In genomic region chr5:33806736-33807442, GRCh38 we compare ENCODE assay signal across 13 cellular contexts.
DNase-seq lines count a peak whose midpoint lies in the region; ATAC-seq, FAIRE-seq and TF ChIP-seq lines count a peak whose summit lies in the region.
"Had no signal": no experiment of that assay in that cellular context is flagged by ENCODE, and none has a peak within 500 bp of the region (broad histone marks: within the 10 kb centered on the region; RNA-seq: fewer than 3 reads in every experiment).

No MANE protein-coding gene starts in this region.

- H3K9me2 ChIP-seq in hepatocyte (replicated peaks; ENCODE audit: insufficient read depth) = no peaks in the 10 kb centered on the region

- H3K9me3 Mint-ChIP-seq in astrocyte (ENCODE audit: unreplicated experiment) = no peaks in the 10 kb centered on the region

- TF ChIP-seq CTCF in AG09309 (IDR thresholded peaks at IDR 0.05; ENCODE audit: control insufficient read depth, insufficient read depth, low read depth, low read length, missing control alignments) (no peak), astrocyte (IDR thresholded peaks at IDR 0.05; ENCODE audit: insufficient read depth, low read depth, low read length) (no peak), hepatocyte (IDR thresholded peaks at IDR 0.05; ENCODE audit: poor library complexity) (no peak), stomach (IDR thresholded peaks at IDR 0.05) (no peak)

- H3K4me2 ChIP-seq in astrocyte (ENCODE audit: low read length) (peak overlapping the region; percentile 72), hepatocyte (peak overlapping the region; percentile 36)

- peak overlapping the region; percentile 82 for H3K27ac Mint-ChIP-seq in astrocyte (ENCODE audit: unreplicated experiment)

- no peak overlapping the region for H2AFZ ChIP-seq in astrocyte (ENCODE audit: low read depth, low read length)
- no peak overlapping the region for H2AFZ ChIP-seq in hepatocyte

- peaks cover 13% of the 10 kb centered on the region for H3K36me3 Mint-ChIP-seq in astrocyte (ENCODE audit: low read depth, unreplicated experiment)

- peak overlapping the region; percentile 60 for H3K9ac ChIP-seq in astrocyte (ENCODE audit: low read length)

- H3K27ac ChIP-seq in astrocyte (ENCODE audit: low read depth, low read length) = peak overlapping the region; percentile 84
- peak overlapping the region; percentile 52 for H3K27ac ChIP-seq in hepatocyte
- H3K27ac ChIP-seq in stomach = no peak overlapping the region

- H3K27me3 Mint-ChIP-seq in astrocyte (ENCODE audit: low read depth, unreplicated experiment) = no peaks in the 10 kb centered on the region

- H3K4me3 ChIP-seq in AG09309 (ENCODE audit: control insufficient read depth, low read depth, low read length) (no peak overlapping the region), astrocyte (ENCODE audit: insufficient read depth, low read depth, low read length) (no peak overlapping the region), hepatocyte (no peak overlapping the region), stomach (no peak overlapping the region)

- no peak for TF ChIP-seq EP300 in stomach (IDR thresholded peaks at IDR 0.05)

- no peaks in the 10 kb centered on the region for H4K20me1 ChIP-seq in astrocyte (ENCODE audit: insufficient read depth, low read length)
- H4K20me1 ChIP-seq in hepatocyte (ENCODE audit: insufficient read depth, poor library complexity, severe bottlenecking) = no peaks in the 10 kb centered on the region

- intact Hi-C loops in stomach (cut with DNase I; ENCODE audit: low total_unique reads) = no loop called here

- peak overlapping the region; percentile 42 for H3K4me3 Mint-ChIP-seq in astrocyte (ENCODE audit: unreplicated experiment)

- peaks cover 60% of the 10 kb centered on the region for H3K4me1 Mint-ChIP-seq in astrocyte (ENCODE audit: low read depth, unreplicated experiment)

- H3K79me2 ChIP-seq in astrocyte (ENCODE audit: insufficient read depth, low read length) (peaks cover 78% of the 10 kb centered on the region), hepatocyte (no peaks in the 10 kb centered on the region)

- ATAC-seq in HG02938 (IDR thresholded peaks at IDR 0.05; ENCODE audit: unreplicated experiment) (no peak), HG03378 (IDR thresholded peaks at IDR 0.05; ENCODE audit: unreplicated experiment) (no peak)
- ATAC-seq: stimulated activated naive CD8-positive, alpha-beta T cell treated with anti-CD3 and anti-CD28 coated beads, Interleukin-15, Interleukin-2, amounts not matched to agents 100 U/mL and 50 U/mL, for 24 hours had no signal

- H3K36me3 ChIP-seq in astrocyte (ENCODE audit: insufficient read depth, low read length) (no peaks in the 10 kb centered on the region), hepatocyte (replicated peaks; ENCODE audit: insufficient read depth, low read depth) (no peaks in the 10 kb centered on the region), stomach (no peaks in the 10 kb centered on the region)

- DNase-seq in AG09309 (ENCODE audit: low read depth) (peak; percentile 49), HPDE6-E6E7 (ENCODE audit: extremely low spot score) (peak; percentile 7), astrocyte (ENCODE audit: low read depth) (peak; percentile 81), hepatocyte (ENCODE audit: low spot score) (peak; percentile 29), DMS53 (lab: John Stamatoyannopoulos, UW) (no peak), stomach (no peak)
- DNase-seq: activated CD4-positive, alpha-beta T cell treated with anti-CD3 and anti-CD28 coated beads for 4 hours; activated naive CD4-positive, alpha-beta T cell; COR-L47; SHP77 treated with DMSO at 0.1 percent for 48 hours; stimulated activated naive CD8-positive, alpha-beta T cell treated with anti-CD3 and anti-CD28 coated beads, Interleukin-15, Interleukin-2, amounts not matched to agents 100 U/mL and 50 U/mL, for 24 hours had no signal

- H3K27me3 ChIP-seq in astrocyte (ENCODE audit: insufficient read depth, low read length) = no peaks in the 10 kb centered on the region
- no peaks in the 10 kb centered on the region for H3K27me3 ChIP-seq in hepatocyte
- no peaks in the 10 kb centered on the region for H3K27me3 ChIP-seq in stomach

- FAIRE-seq in astrocyte (lab: Jason Lieb, UNC) = peak; percentile 71

- H3K9me3 ChIP-seq in astrocyte (ENCODE audit: insufficient read depth, low read depth, low read length) = no peaks in the 10 kb centered on the region
- H3K9me3 ChIP-seq in hepatocyte (ENCODE audit: low read depth) = no peaks in the 10 kb centered on the region
- H3K9me3 ChIP-seq in stomach = no peaks in the 10 kb centered on the region

- WGBS in hepatocyte (ENCODE audit: low lambda C conversion rate, missing lambda C conversion rate) = 81% methylated on average over 13 of the region's 13 CpGs
- WGBS in stomach, 5 donors = 67 to 77% (median 74%) methylated on average over 13 of the region's 13 CpGs

- peaks cover 47% of the 10 kb centered on the region for H3K4me1 ChIP-seq in astrocyte (ENCODE audit: insufficient read depth, low read length)
- no peaks in the 10 kb centered on the region for H3K4me1 ChIP-seq in hepatocyte (ENCODE audit: insufficient read depth)
- no peaks in the 10 kb centered on the region for H3K4me1 ChIP-seq in stomach

- no peak for TF ChIP-seq POLR2A in stomach (IDR thresholded peaks at IDR 0.05)

Comparison
In these comparisons a context has a peak if more than half of its experiments do, and no peak if none do; other contexts are left out.
1. DNase-seq: peak in AG09309 (single experiment), HPDE6-E6E7 (single experiment), astrocyte (single experiment) and hepatocyte (single experiment); none in DMS53 (single experiment) and stomach (single experiment).
2. H3K27ac ChIP-seq: peak in astrocyte (single experiment) and hepatocyte (single experiment); none in stomach (0 of 5).